Comparison of ENCODE assay signal across 1 cellular context in the genomic region with DNA sequence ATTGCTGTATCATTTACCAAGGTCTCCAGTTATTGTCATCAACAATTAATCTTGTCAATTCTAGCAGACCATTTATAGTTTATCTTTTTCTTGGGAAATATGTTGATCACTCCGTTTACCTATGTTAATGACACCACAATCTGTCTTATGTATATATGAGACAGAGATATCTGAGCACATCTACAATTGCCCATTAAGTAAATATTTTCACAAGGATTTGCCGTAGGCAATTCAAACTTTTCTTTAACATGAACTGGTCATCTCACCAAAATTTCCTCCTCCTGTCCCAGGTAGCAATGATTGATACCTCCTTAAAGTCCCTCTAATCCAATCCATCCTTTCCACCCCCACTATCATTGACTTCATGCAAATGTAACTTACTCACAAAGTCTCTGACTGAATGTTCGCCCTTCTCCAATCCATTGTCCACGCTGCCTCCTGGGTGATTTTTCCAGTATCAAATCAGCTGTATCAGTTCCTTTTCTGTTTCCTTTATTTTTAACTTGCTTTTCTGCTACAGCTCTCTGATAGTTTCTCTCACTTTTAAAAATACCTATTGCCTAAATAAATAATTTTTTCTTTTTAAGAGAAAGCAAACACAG.
TF ChIP-seq lines count a peak whose summit lies in the region.

No MANE protein-coding gene starts in this region.

TF ChIP-seq in HCT116, 20 proteins besides CTCF, POLR2A, EP300 and RAD21 (continued from another document):
- TF ChIP-seq, protein P1, sequence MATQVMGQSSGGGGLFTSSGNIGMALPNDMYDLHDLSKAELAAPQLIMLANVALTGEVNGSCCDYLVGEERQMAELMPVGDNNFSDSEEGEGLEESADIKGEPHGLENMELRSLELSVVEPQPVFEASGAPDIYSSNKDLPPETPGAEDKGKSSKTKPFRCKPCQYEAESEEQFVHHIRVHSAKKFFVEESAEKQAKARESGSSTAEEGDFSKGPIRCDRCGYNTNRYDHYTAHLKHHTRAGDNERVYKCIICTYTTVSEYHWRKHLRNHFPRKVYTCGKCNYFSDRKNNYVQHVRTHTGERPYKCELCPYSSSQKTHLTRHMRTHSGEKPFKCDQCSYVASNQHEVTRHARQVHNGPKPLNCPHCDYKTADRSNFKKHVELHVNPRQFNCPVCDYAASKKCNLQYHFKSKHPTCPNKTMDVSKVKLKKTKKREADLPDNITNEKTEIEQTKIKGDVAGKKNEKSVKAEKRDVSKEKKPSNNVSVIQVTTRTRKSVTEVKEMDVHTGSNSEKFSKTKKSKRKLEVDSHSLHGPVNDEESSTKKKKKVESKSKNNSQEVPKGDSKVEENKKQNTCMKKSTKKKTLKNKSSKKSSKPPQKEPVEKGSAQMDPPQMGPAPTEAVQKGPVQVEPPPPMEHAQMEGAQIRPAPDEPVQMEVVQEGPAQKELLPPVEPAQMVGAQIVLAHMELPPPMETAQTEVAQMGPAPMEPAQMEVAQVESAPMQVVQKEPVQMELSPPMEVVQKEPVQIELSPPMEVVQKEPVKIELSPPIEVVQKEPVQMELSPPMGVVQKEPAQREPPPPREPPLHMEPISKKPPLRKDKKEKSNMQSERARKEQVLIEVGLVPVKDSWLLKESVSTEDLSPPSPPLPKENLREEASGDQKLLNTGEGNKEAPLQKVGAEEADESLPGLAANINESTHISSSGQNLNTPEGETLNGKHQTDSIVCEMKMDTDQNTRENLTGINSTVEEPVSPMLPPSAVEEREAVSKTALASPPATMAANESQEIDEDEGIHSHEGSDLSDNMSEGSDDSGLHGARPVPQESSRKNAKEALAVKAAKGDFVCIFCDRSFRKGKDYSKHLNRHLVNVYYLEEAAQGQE (IDR thresholded peaks at IDR 0.05; ENCODE audit: low read depth) = no peak
- no peak for TF ChIP-seq CEBPB (IDR thresholded peaks at IDR 0.05; ENCODE audit: low read depth)
- TF ChIP-seq ATF3 (IDR thresholded peaks at IDR 0.05) = no peak
- TF ChIP-seq JUND (IDR thresholded peaks at IDR 0.05) = no peak
- TF ChIP-seq ZFX (IDR thresholded peaks at IDR 0.05) = no peak
- TF ChIP-seq TCF7L2 (IDR thresholded peaks at IDR 0.05; ENCODE audit: borderline replicate concordance, extremely low read depth, insufficient read depth, insufficient read length) = no peak
- no peak for TF ChIP-seq ELF1 (IDR thresholded peaks at IDR 0.05; ENCODE audit: borderline replicate concordance, low read depth)
